7 cellular contexts compared by ENCODE assay signal in the genomic region with DNA sequence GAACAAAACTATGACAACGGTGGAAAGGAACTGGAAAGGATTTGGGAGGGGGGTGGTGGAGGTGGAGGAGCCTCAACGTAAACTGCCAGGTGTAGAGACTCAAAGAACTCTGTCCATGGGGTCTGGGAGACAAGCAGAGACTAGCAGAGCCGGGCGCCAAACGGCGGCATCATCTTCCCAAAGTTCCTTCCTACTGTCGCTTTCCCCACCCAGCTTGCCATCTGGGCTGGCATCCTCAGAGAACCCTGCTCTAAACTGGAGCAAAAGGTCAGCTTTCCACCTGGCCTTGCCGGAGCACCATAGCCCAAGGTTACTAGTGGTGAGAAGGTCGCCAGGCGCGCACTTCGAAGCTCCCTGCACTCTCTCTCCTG. TPM values are rescaled to one million over a fixed set of nuclear protein-coding genes. Genes with fewer than 3 reads are reported as not detected.
DNase-seq lines count a peak whose midpoint lies in the region; ATAC-seq, FAIRE-seq and TF ChIP-seq lines count a peak whose summit lies in the region.

No MANE protein-coding gene starts in this region.

- H3K4me2 ChIP-seq in H9 (ENCODE audit: insufficient read depth, insufficient read length, low read length) = peak overlapping the region; percentile 86

- H3K9me3 ChIP-seq in H9 (ENCODE audit: control insufficient read depth, low read depth, low read length) (no peaks in the 10 kb centered on the region), T-helper 17 cell (ENCODE audit: control insufficient read depth, low read length, poor library complexity, severe bottlenecking) (no peaks in the 10 kb centered on the region), small intestine (ENCODE audit: control insufficient read depth, low read depth) (no peaks in the 10 kb centered on the region)

- H3K9ac ChIP-seq in H9 (ENCODE audit: extremely low read depth, insufficient read length, low read length) = peak overlapping the region; percentile 52

- H2BK15ac ChIP-seq in H9 (ENCODE audit: low read depth, low read length) = no peak overlapping the region

- peaks cover 2% of the 10 kb centered on the region; the same call in 1 of the 2 replicates for H3K79me2 ChIP-seq in H9 (ENCODE audit: insufficient read depth, low read length)

- no peaks in the 10 kb centered on the region for H4K20me1 ChIP-seq in H9 (ENCODE audit: control insufficient read depth, insufficient read depth, insufficient read length)

- H3K27ac ChIP-seq in H9 (ENCODE audit: insufficient read length, low read depth, low read length) = peak overlapping the region; percentile 89
- peak overlapping the region; percentile 67 to 94 for H3K27ac ChIP-seq in small intestine (ENCODE audit: low read depth in 1 of 2, low read length in 1 of 2)

- H3K9me3 Mint-ChIP-seq in H9 (no peaks in the 10 kb centered on the region), glutamatergic neuron (ENCODE audit: unreplicated experiment) (peaks cover 16% of the 10 kb centered on the region)

- H4K91ac ChIP-seq in H9 (ENCODE audit: insufficient read length, low read depth, low read length) = peak overlapping the region; percentile 21

- DNase-seq in H9 (no peak), T-helper 17 cell (no peak), glutamatergic neuron (no peak), small intestine (no peak), G401 (ENCODE audit: low spot score) (no peak), NCI-H2196 (lab: John Stamatoyannopoulos, UW; ENCODE audit: unreplicated experiment) (no peak)
- no peak for DNase-seq in effector CD4-positive, alpha-beta T cell

- peak overlapping the region; percentile 95 to 99 (median 96) for H3K27ac Mint-ChIP-seq in H9
- peak overlapping the region; percentile 97 for H3K27ac Mint-ChIP-seq in T-helper 17 cell
- peak overlapping the region; percentile 85 for H3K27ac Mint-ChIP-seq in glutamatergic neuron (ENCODE audit: unreplicated experiment)

- no peaks in the 10 kb centered on the region for H3K79me1 ChIP-seq in H9 (ENCODE audit: insufficient read depth, low read depth, low read length, poor library complexity, severe bottlenecking)

- peak overlapping the region; percentile 57 for H4K5ac ChIP-seq in H9 (ENCODE audit: insufficient read length, low read depth, low read length)

- peaks cover 26% of the 10 kb centered on the region for H3K23me2 ChIP-seq in H9 (ENCODE audit: insufficient read length, low read depth, low read length, poor library complexity, severe bottlenecking)

- H3K4me1 ChIP-seq in H9 (ENCODE audit: insufficient read depth, low read length) (peaks cover 6% of the 10 kb centered on the region; the same call in 1 of the 2 replicates), small intestine (ENCODE audit: control insufficient read depth in 2 of 2, insufficient read depth in 1 of 2, low read depth in 1 of 2, low read length in 1 of 2) (peaks cover 0 to 12% of the 10 kb centered on the region in 2 donors)

- H2AK5ac ChIP-seq in H9 (ENCODE audit: insufficient read length, low read length) = no peak overlapping the region

- peak overlapping the region; percentile 99 for H3K18ac ChIP-seq in H9 (ENCODE audit: insufficient read length, low read depth, low read length)

- FAIRE-seq in small intestine (lab: Jason Lieb, UNC) = no peak

- TF ChIP-seq CTCF in H9 (conservative IDR thresholded peaks at IDR 0.05) (no peak), glutamatergic neuron (IDR thresholded peaks at IDR 0.05; ENCODE audit: partially characterized antibody, unreplicated experiment) (no peak)

- peak overlapping the region; percentile 85 for H2BK20ac ChIP-seq in H9 (ENCODE audit: low read depth, low read length, poor library complexity, severe bottlenecking)

- no peak overlapping the region for H3K56ac ChIP-seq in H9 (ENCODE audit: insufficient read length, low read depth, low read length)

- no peak overlapping the region for H3T11ph ChIP-seq in H9 (ENCODE audit: low read length)

- H3K36me3 Mint-ChIP-seq in H9 (ENCODE audit: insufficient read depth in 1 of 3, low read depth in 3 of 3) = no peaks in the 10 kb centered on the region; a peak in 1 of 7 replicates
- H3K36me3 Mint-ChIP-seq in T-helper 17 cell (ENCODE audit: low read depth) = peaks cover 3% of the 10 kb centered on the region
- H3K36me3 Mint-ChIP-seq in glutamatergic neuron (ENCODE audit: unreplicated experiment) = no peaks in the 10 kb centered on the region

- in situ Hi-C loops in G401 (cut with HindIII; ENCODE audit: low sequenced_read_pairs) = no loop called here

- H3K14ac ChIP-seq in H9 (ENCODE audit: insufficient read depth, low read length) = peak overlapping the region; percentile 98

- H3K23ac ChIP-seq in H9 (ENCODE audit: insufficient read length, low read depth, low read length) = no peak overlapping the region

- no peaks in the 10 kb centered on the region for H3K36me3 ChIP-seq in small intestine (ENCODE audit: control insufficient read depth in 2 of 2, insufficient read depth in 2 of 2, low read length in 2 of 2)

- H3K4me3 Mint-ChIP-seq in H9 = peak overlapping the region; percentile 70 to 80
- H3K4me3 Mint-ChIP-seq in T-helper 17 cell = peak overlapping the region; percentile 93
- H3K4me3 Mint-ChIP-seq in glutamatergic neuron (ENCODE audit: unreplicated experiment) = peak overlapping the region; percentile 71

- H3K27me3 Mint-ChIP-seq in H9 (ENCODE audit: low read depth) (peaks cover 7% of the 10 kb centered on the region), T-helper 17 cell (no peaks in the 10 kb centered on the region), glutamatergic neuron (ENCODE audit: unreplicated experiment) (peaks cover 11% of the 10 kb centered on the region)

- H2BK5ac ChIP-seq in H9 (ENCODE audit: insufficient read length, low read length) = no peak overlapping the region

- ATAC-seq in T-helper 17 cell = no peak

- H3K4me1 Mint-ChIP-seq in H9 (peaks cover 47 to 55% of the 10 kb centered on the region in 2 experiments), T-helper 17 cell (peaks cover 48% of the 10 kb centered on the region), glutamatergic neuron (ENCODE audit: low read depth, unreplicated experiment) (peaks cover 43% of the 10 kb centered on the region)

- no peak overlapping the region for H4K8ac ChIP-seq in H9 (replicated peaks; ENCODE audit: insufficient read length, low read depth, low read length)

- H2BK120ac ChIP-seq in H9 (ENCODE audit: low read depth, low read length, poor library complexity, severe bottlenecking) = peak overlapping the region; percentile 85

- no peak overlapping the region for H2BK12ac ChIP-seq in H9 (ENCODE audit: insufficient read length, low read depth, low read length)

- H3K27me3 ChIP-seq in H9 (ENCODE audit: insufficient read depth, low read length) = no peaks in the 10 kb centered on the region
- H3K27me3 ChIP-seq in small intestine (ENCODE audit: control insufficient read depth in 2 of 2, insufficient read depth in 2 of 2, low read length in 2 of 2) = no peaks in the 10 kb centered on the region

- H3K4ac ChIP-seq in H9 (ENCODE audit: low read depth, low read length) = peak overlapping the region; percentile 79; the same call in 1 of the 2 replicates

- no peak overlapping the region for H2AFZ ChIP-seq in H9 (ENCODE audit: low read length)

- WGBS in H9 (ENCODE audit: extremely low coverage, insufficient read length, low lambda C conversion rate) = no CpG with 5 or more reads among the region's 12 CpGs
- WGBS in small intestine, 3 donors = 8 to 33% (median 21%) methylated on average over 12 of the region's 12 CpGs

- no peak overlapping the region for H3K4me3 ChIP-seq in small intestine (ENCODE audit: low read depth in 1 of 2, low read length in 2 of 2)

RNA-seq across cellular contexts. Expression of a gene that starts 4.0 kb away (rescaled TPM):
- total RNA-seq in H9 (2021) = 59.0 and 60.1 TPM in 2 replicates
- 10 to 100 TPM; 41.9 to 51.7 TPM for total RNA-seq in T-helper 17 cell
- total RNA-seq in glutamatergic neuron (ENCODE audit: unreplicated experiment) = 23.3 TPM
- polyA plus RNA-seq in small intestine = 10 to 100 TPM in 1 of 3 donors, 1 to 10 TPM in 2; 2.0 to 14.3 (median 3.2) TPM
- total RNA-seq in G401 (2014; rRNA removed; shearing (Covaris generic)) = 57.2 and 59.4 TPM in 2 replicates
